ENCODE assay signal across 1 cellular context in genomic region chr9:119009253-119009652, GRCh38.
TF ChIP-seq lines count a peak whose summit lies in the region.

No MANE protein-coding gene starts in this region.

TF ChIP-seq in H1, 55 proteins besides CTCF, POLR2A, EP300 and RAD21 (continued from another document):
- no peak for TF ChIP-seq CHD7 (IDR thresholded peaks at IDR 0.05; ENCODE audit: insufficient replicate concordance, low read length)
- TF ChIP-seq POU5F1 (IDR thresholded peaks at IDR 0.05; ENCODE audit: low read depth, low read length): no peak
- TF ChIP-seq USF2 (IDR thresholded peaks at IDR 0.05; ENCODE audit: low read length): no peak
- TF ChIP-seq CHD2 (IDR thresholded peaks at IDR 0.05; ENCODE audit: low read length): no peak
- TF ChIP-seq TAF7 (optimal IDR thresholded peaks at IDR 0.05; ENCODE audit: borderline replicate concordance, low read depth, low read length): no peak
- no peak for TF ChIP-seq CBX5 (IDR thresholded peaks at IDR 0.05; ENCODE audit: low read depth, low read length)
TF ChIP-seq in H1: peak in this region for 0.
